Comparison of ENCODE assay signal across 16 cellular contexts in the genomic region with DNA sequence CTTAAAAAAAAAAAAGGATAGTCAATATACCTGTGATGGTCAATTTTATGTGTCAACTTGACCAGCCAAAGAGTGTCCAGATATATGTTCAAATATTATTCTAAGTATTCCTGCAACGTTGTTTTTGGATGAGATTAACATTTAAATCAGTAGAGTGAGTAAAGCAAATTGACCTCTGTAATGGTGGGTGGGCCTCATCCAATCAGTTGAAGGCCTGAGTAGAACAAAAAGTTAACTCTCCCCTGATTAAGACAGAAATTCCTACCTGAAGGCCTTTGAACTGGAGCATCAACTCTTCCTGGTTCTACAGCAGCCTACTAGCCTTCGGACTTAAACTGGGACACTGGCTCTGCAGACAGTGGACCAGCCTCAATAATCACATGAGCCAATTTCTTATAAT.
DNase-seq lines count a peak whose midpoint lies in the region; ATAC-seq and TF ChIP-seq lines count a peak whose summit lies in the region.
"Had no signal": no experiment of that assay in that cellular context is flagged by ENCODE, and none has a peak within 500 bp of the region (broad histone marks: within the 10 kb centered on the region; RNA-seq: fewer than 3 reads in every experiment).

No MANE protein-coding gene starts in this region.

- H3K27ac ChIP-seq in heart right ventricle (peak overlapping the region in 6 of 10 donors; percentile 70 to 88 (median 78)), right atrium auricular region (peak overlapping the region; percentile 76 to 94), right cardiac atrium (ENCODE audit: low read length) (no peak overlapping the region)
- H3K27ac ChIP-seq: 22Rv1; A549; BLaER1 treated with 17β-estradiol and CSF1 and Interleukin-3, amounts not matched to agents 10 nM and 100 nM; C4-2B had no signal

- H3K9me3 ChIP-seq in heart right ventricle: peaks cover 0 to 6% (median 0%) of the 10 kb centered on the region in 11 donors
- peaks cover 0 to 4% of the 10 kb centered on the region in 2 donors for H3K9me3 ChIP-seq in right atrium auricular region
- H3K9me3 ChIP-seq in right cardiac atrium (ENCODE audit: control insufficient read depth, low read length): no peaks in the 10 kb centered on the region
- H3K9me3 ChIP-seq: A549; BLaER1 treated with 17β-estradiol and CSF1 and Interleukin-3, amounts not matched to agents 10 nM and 100 nM; Caco-2 had no signal

- no peak for DNase-seq in heart right ventricle
- no peak for DNase-seq in Right ventricle myocardium inferior (ENCODE audit: missing footprints)
- no peak for DNase-seq in right atrium auricular region (ENCODE audit: low spot score)
- DNase-seq in right cardiac atrium: no peak
- no peak for DNase-seq in activated CD4-positive, alpha-beta T cell treated with anti-CD3 and anti-CD28 coated beads, Interleukin-2, amount 50 U/mL, for 4 hours
- DNase-seq: AML-193; Caco-2; Calu3; CD4-positive, alpha-beta T cell; CD8-positive, alpha-beta T cell; DMS79 treated with DMSO at 0.1 percent for 48 hours; GF-D8 had no signal

- intact Hi-C loops in heart right ventricle (cut with DNase I): loop anchor here in 5 of 10 donors (5.0 to 10.0 kb wide), 5 partner anchors 134 to 1002 kb away; a partner anchor contains a TSS
- intact Hi-C loops in Right ventricle myocardium inferior (cut with DNase I): no loop called here
- intact Hi-C loops in right cardiac atrium (cut with DNase I): loop anchor here in 1 of 4 donors (10.0 kb wide), 1 partner anchor 62 kb away; no protein-coding TSS in a partner anchor

- H3K4me3 ChIP-seq in heart right ventricle (no peak overlapping the region), right atrium auricular region (no peak overlapping the region), right cardiac atrium (ENCODE audit: low read length) (no peak overlapping the region)
- H3K4me3 ChIP-seq: A549; BLaER1 treated with 17β-estradiol and CSF1 and Interleukin-3, amounts not matched to agents 10 nM and 100 nM had no signal

- H3K4me1 ChIP-seq in heart right ventricle (peaks cover 0 to 21% (median 12%) of the 10 kb centered on the region in 9 donors), right atrium auricular region (no peaks in the 10 kb centered on the region), right cardiac atrium (ENCODE audit: control insufficient read depth, insufficient read depth, low read length) (peaks cover 3% of the 10 kb centered on the region)
- H3K4me1 ChIP-seq: BLaER1 treated with 17β-estradiol and CSF1 and Interleukin-3, amounts not matched to agents 10 nM and 100 nM; Caco-2 had no signal

- ATAC-seq in heart right ventricle (no peak), Right ventricle myocardium inferior (no peak), right cardiac atrium (no peak)
- ATAC-seq: A549; CD8-positive, alpha-beta T cell had no signal

- WGBS in heart right ventricle, 2 donors: 79 to 80% methylated on average over 2 of the region's 2 CpGs
- WGBS in right cardiac atrium: 80% methylated on average over 2 of the region's 2 CpGs

- TF ChIP-seq CTCF in heart right ventricle (IDR thresholded peaks at IDR 0.05) (no peak), right atrium auricular region (IDR thresholded peaks at IDR 0.05) (no peak)

- no peaks in the 10 kb centered on the region for H3K36me3 ChIP-seq in heart right ventricle
- H3K36me3 ChIP-seq in right atrium auricular region: no peaks in the 10 kb centered on the region
- H3K36me3 ChIP-seq: BLaER1 treated with 17β-estradiol and CSF1 and Interleukin-3, amounts not matched to agents 10 nM and 100 nM had no signal

- H3K27me3 ChIP-seq in heart right ventricle (peaks cover 0 to 9% (median 0%) of the 10 kb centered on the region in 7 donors), right atrium auricular region (no peaks in the 10 kb centered on the region), right cardiac atrium (ENCODE audit: control insufficient read depth, insufficient read depth) (no peaks in the 10 kb centered on the region)
- H3K27me3 ChIP-seq: BLaER1 treated with 17β-estradiol and CSF1 and Interleukin-3, amounts not matched to agents 10 nM and 100 nM had no signal
